1 cellular context compared by ENCODE assay signal in the genomic region with DNA sequence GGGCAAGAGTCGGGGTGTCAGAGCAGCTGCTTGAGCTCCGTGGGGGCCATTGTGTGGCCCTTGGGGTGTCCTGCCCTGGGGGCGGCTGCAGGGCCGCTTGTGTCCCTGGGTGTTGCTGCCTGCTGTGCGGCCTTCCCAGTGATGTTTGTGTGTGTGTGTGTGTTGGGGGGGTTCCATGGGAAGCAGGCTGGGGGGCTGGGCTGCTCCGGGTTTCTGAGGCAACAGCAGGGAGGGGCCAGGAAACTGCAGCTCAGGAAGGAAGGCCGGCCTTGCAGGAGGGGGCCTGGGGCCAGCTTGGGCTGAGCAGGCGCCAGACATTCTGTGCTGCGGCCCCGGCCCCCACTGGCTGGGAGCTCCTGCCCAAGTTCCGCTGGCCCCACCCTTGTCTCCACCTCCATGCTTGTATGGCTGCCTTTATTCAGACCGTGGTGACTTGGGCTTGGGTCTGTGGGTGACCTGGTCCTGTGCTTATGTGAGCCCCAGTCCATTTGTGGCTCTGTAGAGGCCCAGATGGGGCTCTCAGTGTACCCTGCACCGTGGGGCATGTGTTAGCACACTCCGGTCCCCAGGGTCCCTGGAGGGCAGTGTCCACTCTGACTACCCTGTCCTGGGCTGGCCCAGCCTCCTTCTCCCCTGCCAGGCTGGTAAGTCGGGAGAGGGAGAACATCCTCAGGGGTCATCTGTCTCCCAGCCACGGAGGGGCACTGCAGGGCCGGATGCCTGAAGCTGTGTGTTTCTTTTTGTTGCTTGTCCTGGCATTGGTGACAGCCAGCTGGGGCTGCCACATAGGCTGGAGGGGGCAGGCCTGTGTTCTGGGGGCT.
TF ChIP-seq lines count a peak whose summit lies in the region.

No MANE protein-coding gene starts in this region.

TF ChIP-seq in K562, 482 proteins besides CTCF, POLR2A, EP300 and RAD21 (continued from another document and continues in another):
- TF ChIP-seq, protein P1, sequence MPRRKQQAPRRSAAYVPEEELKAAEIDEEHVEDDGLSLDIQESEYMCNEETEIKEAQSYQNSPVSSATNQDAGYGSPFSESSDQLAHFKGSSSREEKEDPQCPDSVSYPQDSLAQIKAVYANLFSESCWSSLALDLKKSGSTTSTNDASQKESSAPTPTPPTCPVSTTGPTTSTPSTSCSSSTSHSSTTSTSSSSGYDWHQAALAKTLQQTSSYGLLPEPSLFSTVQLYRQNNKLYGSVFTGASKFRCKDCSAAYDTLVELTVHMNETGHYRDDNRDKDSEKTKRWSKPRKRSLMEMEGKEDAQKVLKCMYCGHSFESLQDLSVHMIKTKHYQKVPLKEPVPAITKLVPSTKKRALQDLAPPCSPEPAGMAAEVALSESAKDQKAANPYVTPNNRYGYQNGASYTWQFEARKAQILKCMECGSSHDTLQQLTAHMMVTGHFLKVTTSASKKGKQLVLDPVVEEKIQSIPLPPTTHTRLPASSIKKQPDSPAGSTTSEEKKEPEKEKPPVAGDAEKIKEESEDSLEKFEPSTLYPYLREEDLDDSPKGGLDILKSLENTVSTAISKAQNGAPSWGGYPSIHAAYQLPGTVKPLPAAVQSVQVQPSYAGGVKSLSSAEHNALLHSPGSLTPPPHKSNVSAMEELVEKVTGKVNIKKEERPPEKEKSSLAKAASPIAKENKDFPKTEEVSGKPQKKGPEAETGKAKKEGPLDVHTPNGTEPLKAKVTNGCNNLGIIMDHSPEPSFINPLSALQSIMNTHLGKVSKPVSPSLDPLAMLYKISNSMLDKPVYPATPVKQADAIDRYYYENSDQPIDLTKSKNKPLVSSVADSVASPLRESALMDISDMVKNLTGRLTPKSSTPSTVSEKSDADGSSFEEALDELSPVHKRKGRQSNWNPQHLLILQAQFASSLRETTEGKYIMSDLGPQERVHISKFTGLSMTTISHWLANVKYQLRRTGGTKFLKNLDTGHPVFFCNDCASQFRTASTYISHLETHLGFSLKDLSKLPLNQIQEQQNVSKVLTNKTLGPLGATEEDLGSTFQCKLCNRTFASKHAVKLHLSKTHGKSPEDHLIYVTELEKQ (CRISPR knock-in tag; IDR thresholded peaks at IDR 0.05): no peak
- TF ChIP-seq POLR2G (IDR thresholded peaks at IDR 0.05; ENCODE audit: low read depth, low read length) (peak; percentile 48; the same call in 1 of the 2 replicates), ZNF785 (CRISPR knock-in tag; IDR thresholded peaks at IDR 0.05) (no peak), NCOR1 (IDR thresholded peaks at IDR 0.05) (no peak), GTF2A2 (tag; IDR thresholded peaks at IDR 0.05) (no peak), ZBTB7A (IDR thresholded peaks at IDR 0.05; ENCODE audit: borderline replicate concordance, control insufficient read depth, low read depth, low read length) (0 out of 2 replicates have a peak, but pooled peaks have one; percentile 54), NFATC3 (IDR thresholded peaks at IDR 0.05) (no peak), PHF8 (IDR thresholded peaks at IDR 0.05; ENCODE audit: borderline replicate concordance, low read length) (peak; percentile 39; the same call in 1 of the 2 replicates), RBFOX2 (IDR thresholded peaks at IDR 0.05; ENCODE audit: low read depth, low read length) (peak; percentile 28; the same call in 1 of the 2 replicates), HMGN3 (IDR thresholded peaks at IDR 0.05; ENCODE audit: borderline replicate concordance, extremely low read depth, insufficient read length, low read depth, low read length) (peak; percentile 16), RBBP5 (IDR thresholded peaks at IDR 0.05; ENCODE audit: borderline replicate concordance, insufficient read depth, low read length, poor library complexity, severe bottlenecking) (peak; percentile 23), ETV6 (IDR thresholded peaks at IDR 0.05; ENCODE audit: borderline replicate concordance in 1 of 2, low read depth in 2 of 2, low read length in 1 of 2) (no peak), ETV6 (CRISPR knock-in tag; IDR thresholded peaks at IDR 0.05; ENCODE audit: borderline replicate concordance) (no peak), ZNF217 (CRISPR knock-in tag; IDR thresholded peaks at IDR 0.05) (no peak), ZNF41 (CRISPR knock-in tag; conservative IDR thresholded peaks at IDR 0.05) (no peak), HNRNPH1 (optimal IDR thresholded peaks at IDR 0.05; ENCODE audit: low read depth, low read length) (no peak)
- TF ChIP-seq, protein P2, sequence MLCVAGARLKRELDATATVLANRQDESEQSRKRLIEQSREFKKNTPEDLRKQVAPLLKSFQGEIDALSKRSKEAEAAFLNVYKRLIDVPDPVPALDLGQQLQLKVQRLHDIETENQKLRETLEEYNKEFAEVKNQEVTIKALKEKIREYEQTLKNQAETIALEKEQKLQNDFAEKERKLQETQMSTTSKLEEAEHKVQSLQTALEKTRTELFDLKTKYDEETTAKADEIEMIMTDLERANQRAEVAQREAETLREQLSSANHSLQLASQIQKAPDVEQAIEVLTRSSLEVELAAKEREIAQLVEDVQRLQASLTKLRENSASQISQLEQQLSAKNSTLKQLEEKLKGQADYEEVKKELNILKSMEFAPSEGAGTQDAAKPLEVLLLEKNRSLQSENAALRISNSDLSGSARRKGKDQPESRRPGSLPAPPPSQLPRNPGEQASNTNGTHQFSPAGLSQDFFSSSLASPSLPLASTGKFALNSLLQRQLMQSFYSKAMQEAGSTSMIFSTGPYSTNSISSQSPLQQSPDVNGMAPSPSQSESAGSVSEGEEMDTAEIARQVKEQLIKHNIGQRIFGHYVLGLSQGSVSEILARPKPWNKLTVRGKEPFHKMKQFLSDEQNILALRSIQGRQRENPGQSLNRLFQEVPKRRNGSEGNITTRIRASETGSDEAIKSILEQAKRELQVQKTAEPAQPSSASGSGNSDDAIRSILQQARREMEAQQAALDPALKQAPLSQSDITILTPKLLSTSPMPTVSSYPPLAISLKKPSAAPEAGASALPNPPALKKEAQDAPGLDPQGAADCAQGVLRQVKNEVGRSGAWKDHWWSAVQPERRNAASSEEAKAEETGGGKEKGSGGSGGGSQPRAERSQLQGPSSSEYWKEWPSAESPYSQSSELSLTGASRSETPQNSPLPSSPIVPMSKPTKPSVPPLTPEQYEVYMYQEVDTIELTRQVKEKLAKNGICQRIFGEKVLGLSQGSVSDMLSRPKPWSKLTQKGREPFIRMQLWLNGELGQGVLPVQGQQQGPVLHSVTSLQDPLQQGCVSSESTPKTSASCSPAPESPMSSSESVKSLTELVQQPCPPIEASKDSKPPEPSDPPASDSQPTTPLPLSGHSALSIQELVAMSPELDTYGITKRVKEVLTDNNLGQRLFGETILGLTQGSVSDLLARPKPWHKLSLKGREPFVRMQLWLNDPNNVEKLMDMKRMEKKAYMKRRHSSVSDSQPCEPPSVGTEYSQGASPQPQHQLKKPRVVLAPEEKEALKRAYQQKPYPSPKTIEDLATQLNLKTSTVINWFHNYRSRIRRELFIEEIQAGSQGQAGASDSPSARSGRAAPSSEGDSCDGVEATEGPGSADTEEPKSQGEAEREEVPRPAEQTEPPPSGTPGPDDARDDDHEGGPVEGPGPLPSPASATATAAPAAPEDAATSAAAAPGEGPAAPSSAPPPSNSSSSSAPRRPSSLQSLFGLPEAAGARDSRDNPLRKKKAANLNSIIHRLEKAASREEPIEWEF (CRISPR knock-in tag; IDR thresholded peaks at IDR 0.05): no peak
- TF ChIP-seq, protein P3, sequence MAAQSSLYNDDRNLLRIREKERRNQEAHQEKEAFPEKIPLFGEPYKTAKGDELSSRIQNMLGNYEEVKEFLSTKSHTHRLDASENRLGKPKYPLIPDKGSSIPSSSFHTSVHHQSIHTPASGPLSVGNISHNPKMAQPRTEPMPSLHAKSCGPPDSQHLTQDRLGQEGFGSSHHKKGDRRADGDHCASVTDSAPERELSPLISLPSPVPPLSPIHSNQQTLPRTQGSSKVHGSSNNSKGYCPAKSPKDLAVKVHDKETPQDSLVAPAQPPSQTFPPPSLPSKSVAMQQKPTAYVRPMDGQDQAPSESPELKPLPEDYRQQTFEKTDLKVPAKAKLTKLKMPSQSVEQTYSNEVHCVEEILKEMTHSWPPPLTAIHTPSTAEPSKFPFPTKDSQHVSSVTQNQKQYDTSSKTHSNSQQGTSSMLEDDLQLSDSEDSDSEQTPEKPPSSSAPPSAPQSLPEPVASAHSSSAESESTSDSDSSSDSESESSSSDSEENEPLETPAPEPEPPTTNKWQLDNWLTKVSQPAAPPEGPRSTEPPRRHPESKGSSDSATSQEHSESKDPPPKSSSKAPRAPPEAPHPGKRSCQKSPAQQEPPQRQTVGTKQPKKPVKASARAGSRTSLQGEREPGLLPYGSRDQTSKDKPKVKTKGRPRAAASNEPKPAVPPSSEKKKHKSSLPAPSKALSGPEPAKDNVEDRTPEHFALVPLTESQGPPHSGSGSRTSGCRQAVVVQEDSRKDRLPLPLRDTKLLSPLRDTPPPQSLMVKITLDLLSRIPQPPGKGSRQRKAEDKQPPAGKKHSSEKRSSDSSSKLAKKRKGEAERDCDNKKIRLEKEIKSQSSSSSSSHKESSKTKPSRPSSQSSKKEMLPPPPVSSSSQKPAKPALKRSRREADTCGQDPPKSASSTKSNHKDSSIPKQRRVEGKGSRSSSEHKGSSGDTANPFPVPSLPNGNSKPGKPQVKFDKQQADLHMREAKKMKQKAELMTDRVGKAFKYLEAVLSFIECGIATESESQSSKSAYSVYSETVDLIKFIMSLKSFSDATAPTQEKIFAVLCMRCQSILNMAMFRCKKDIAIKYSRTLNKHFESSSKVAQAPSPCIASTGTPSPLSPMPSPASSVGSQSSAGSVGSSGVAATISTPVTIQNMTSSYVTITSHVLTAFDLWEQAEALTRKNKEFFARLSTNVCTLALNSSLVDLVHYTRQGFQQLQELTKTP (IDR thresholded peaks at IDR 0.05; ENCODE audit: low read depth in 1 of 2, partially characterized antibody in 2 of 2): no peak
- TF ChIP-seq, protein P4, sequence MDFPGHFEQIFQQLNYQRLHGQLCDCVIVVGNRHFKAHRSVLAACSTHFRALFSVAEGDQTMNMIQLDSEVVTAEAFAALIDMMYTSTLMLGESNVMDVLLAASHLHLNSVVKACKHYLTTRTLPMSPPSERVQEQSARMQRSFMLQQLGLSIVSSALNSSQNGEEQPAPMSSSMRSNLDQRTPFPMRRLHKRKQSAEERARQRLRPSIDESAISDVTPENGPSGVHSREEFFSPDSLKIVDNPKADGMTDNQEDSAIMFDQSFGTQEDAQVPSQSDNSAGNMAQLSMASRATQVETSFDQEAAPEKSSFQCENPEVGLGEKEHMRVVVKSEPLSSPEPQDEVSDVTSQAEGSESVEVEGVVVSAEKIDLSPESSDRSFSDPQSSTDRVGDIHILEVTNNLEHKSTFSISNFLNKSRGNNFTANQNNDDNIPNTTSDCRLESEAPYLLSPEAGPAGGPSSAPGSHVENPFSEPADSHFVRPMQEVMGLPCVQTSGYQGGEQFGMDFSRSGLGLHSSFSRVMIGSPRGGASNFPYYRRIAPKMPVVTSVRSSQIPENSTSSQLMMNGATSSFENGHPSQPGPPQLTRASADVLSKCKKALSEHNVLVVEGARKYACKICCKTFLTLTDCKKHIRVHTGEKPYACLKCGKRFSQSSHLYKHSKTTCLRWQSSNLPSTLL (IDR thresholded peaks at IDR 0.05): no peak
- TF ChIP-seq, protein P5, sequence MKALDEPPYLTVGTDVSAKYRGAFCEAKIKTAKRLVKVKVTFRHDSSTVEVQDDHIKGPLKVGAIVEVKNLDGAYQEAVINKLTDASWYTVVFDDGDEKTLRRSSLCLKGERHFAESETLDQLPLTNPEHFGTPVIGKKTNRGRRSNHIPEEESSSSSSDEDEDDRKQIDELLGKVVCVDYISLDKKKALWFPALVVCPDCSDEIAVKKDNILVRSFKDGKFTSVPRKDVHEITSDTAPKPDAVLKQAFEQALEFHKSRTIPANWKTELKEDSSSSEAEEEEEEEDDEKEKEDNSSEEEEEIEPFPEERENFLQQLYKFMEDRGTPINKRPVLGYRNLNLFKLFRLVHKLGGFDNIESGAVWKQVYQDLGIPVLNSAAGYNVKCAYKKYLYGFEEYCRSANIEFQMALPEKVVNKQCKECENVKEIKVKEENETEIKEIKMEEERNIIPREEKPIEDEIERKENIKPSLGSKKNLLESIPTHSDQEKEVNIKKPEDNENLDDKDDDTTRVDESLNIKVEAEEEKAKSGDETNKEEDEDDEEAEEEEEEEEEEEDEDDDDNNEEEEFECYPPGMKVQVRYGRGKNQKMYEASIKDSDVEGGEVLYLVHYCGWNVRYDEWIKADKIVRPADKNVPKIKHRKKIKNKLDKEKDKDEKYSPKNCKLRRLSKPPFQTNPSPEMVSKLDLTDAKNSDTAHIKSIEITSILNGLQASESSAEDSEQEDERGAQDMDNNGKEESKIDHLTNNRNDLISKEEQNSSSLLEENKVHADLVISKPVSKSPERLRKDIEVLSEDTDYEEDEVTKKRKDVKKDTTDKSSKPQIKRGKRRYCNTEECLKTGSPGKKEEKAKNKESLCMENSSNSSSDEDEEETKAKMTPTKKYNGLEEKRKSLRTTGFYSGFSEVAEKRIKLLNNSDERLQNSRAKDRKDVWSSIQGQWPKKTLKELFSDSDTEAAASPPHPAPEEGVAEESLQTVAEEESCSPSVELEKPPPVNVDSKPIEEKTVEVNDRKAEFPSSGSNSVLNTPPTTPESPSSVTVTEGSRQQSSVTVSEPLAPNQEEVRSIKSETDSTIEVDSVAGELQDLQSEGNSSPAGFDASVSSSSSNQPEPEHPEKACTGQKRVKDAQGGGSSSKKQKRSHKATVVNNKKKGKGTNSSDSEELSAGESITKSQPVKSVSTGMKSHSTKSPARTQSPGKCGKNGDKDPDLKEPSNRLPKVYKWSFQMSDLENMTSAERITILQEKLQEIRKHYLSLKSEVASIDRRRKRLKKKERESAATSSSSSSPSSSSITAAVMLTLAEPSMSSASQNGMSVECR (CRISPR knock-in tag; IDR thresholded peaks at IDR 0.05): 0 out of 2 replicates have a peak, but pooled peaks have one; percentile 27
- TF ChIP-seq, protein P6, sequence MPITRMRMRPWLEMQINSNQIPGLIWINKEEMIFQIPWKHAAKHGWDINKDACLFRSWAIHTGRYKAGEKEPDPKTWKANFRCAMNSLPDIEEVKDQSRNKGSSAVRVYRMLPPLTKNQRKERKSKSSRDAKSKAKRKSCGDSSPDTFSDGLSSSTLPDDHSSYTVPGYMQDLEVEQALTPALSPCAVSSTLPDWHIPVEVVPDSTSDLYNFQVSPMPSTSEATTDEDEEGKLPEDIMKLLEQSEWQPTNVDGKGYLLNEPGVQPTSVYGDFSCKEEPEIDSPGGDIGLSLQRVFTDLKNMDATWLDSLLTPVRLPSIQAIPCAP (CRISPR knock-in tag; IDR thresholded peaks at IDR 0.05; ENCODE audit: borderline replicate concordance): no peak
- TF ChIP-seq, protein P7, sequence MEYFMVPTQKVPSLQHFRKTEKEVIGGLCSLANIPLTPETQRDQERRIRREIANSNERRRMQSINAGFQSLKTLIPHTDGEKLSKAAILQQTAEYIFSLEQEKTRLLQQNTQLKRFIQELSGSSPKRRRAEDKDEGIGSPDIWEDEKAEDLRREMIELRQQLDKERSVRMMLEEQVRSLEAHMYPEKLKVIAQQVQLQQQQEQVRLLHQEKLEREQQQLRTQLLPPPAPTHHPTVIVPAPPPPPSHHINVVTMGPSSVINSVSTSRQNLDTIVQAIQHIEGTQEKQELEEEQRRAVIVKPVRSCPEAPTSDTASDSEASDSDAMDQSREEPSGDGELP (CRISPR knock-in tag; IDR thresholded peaks at IDR 0.05; ENCODE audit: borderline replicate concordance): peak; percentile 60; the same call in 1 of the 2 replicates
- TF ChIP-seq, protein P8, sequence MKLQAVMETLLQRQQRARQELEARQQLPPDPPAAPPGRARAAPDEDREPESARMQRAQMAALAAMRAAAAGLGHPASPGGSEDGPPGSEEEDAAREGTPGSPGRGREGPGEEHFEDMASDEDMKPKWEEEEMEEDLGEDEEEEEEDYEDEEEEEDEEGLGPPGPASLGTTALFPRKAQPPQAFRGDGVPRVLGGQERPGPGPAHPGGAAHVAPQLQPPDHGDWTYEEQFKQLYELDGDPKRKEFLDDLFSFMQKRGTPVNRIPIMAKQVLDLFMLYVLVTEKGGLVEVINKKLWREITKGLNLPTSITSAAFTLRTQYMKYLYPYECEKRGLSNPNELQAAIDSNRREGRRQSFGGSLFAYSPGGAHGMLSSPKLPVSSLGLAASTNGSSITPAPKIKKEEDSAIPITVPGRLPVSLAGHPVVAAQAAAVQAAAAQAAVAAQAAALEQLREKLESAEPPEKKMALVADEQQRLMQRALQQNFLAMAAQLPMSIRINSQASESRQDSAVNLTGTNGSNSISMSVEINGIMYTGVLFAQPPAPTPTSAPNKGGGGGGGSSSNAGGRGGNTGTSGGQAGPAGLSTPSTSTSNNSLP (IDR thresholded peaks at IDR 0.05; ENCODE audit: borderline replicate concordance, low read depth, low read length): no peak
